In the genomic region with DNA sequence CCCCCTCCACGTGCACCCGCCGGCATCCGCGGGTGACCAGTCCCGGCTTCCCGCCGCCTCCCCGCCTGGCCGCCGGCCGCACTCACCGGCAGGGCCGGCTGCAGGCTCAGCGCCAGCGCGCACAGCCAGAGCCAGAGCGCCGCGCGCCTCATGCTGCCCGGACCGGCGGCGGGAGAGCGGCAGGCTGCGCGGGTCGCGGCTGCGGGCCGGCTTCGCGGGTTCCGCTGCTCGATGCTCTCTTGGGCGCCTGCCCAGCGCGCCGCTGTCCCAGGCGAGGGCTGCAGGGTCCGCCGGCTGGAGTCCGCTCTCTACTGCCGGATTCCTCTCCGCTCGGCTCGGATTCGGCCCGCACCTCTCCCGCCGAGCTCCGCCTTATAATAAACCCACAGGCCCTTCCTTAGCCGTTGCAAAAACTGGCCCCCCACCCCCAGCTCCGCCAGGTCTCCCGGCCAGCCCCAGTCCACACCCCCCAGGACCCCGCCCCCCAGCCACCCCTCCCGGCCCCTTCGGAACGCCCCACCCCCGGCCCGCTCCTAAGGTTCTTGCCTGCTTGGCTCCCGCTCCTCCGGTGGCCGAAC, we compare ENCODE assay signal across 8 cellular contexts. TPM values are rescaled to one million over a fixed set of nuclear protein-coding genes. Genes with fewer than 3 reads are reported as not detected.
DNase-seq lines count a peak whose midpoint lies in the region; ATAC-seq and TF ChIP-seq lines count a peak whose summit lies in the region.

SDC1 (minus strand) TSS at position 415 of the 578 bp plus-strand sequence; CDS start at position 152, 263 bp downstream.

- TF ChIP-seq EP300 in SK-N-SH (IDR thresholded peaks at IDR 0.05; ENCODE audit: borderline replicate concordance in 1 of 2, low read depth in 1 of 2, low read length in 1 of 2), result 0 out of 4 replicates have a peak, but pooled peaks of 1 of the 2 experiments have one; percentile 17

- peak within 1 kb of the TSS; percentile 67 to 99 for H3K27ac ChIP-seq in SK-N-SH (ENCODE audit: low read depth in 2 of 2, low read length in 1 of 2)

- peak; percentile 26 for ATAC-seq in GM18502 (IDR thresholded peaks at IDR 0.05; ENCODE audit: poor library complexity, unreplicated experiment)
- peak; percentile 26 for ATAC-seq in HG03520 (IDR thresholded peaks at IDR 0.05; ENCODE audit: unreplicated experiment)

- no peaks in the 10 kb centered on the region for H3K36me3 ChIP-seq in SK-N-SH (replicated peaks in 1 of 2; ENCODE audit: control insufficient read depth in 1 of 2, insufficient read depth in 2 of 2, low read length in 1 of 2)
- H3K36me3 ChIP-seq in mucosa of stomach (ENCODE audit: control insufficient read depth, insufficient read depth, low read length), result no peaks in the 10 kb centered on the region

- CTCF ChIA-PET in SK-N-SH (lab: Yijun Ruan, JAX), result interaction anchor here (0.6 to 10.4 kb wide), 59 partner anchors 10 to 378 kb away, joined by 3 to 215 read pairs (median 6); no protein-coding TSS in a partner anchor

- no peaks in the 10 kb centered on the region for H3K9me2 ChIP-seq in SK-N-SH

- no peaks in the 10 kb centered on the region for H3K9me3 ChIP-seq in SK-N-SH
- H3K9me3 ChIP-seq in mucosa of stomach (ENCODE audit: control insufficient read depth, low read length), result no peaks in the 10 kb centered on the region

- H3K4me2 ChIP-seq in SK-N-SH, result peak within 1 kb of the TSS; percentile 99

- DNase-seq in AG08395 (ENCODE audit: low spot score) (peak; percentile 57), SK-N-SH (peak; percentile 96), epithelial cell of proximal tubule (ENCODE audit: low read depth) (no peak), AML-193 (lab: John Stamatoyannopoulos, UW) (no peak), dedifferentiated amniotic fluid mesenchymal stem cell (ENCODE audit: extremely low spot score) (no peak)

- 2% methylated on average over 25 of the region's 65 CpGs for WGBS in SK-N-SH (ENCODE audit: low lambda C conversion rate)

- 0 out of 2 replicates have a peak, but pooled peaks have one; percentile 1 for TF ChIP-seq RAD21 in SK-N-SH (IDR thresholded peaks at IDR 0.05; ENCODE audit: low read length)

- H3K27me3 ChIP-seq in SK-N-SH (ENCODE audit: insufficient read depth), result no peaks in the 10 kb centered on the region
- no peaks in the 10 kb centered on the region for H3K27me3 ChIP-seq in mucosa of stomach (ENCODE audit: control insufficient read depth, insufficient read depth, low read length)

- peak within 1 kb of the TSS; percentile 91 for H2AFZ ChIP-seq in SK-N-SH (ENCODE audit: low read depth)

- H4K20me1 ChIP-seq in SK-N-SH (ENCODE audit: insufficient read depth), result no peaks in the 10 kb centered on the region

- peaks cover 24% of the 10 kb centered on the region for H3F3A ChIP-seq in SK-N-SH (replicated peaks; ENCODE audit: insufficient read depth)

- POLR2A ChIA-PET in SK-N-SH (lab: Yijun Ruan, JAX), result interaction anchor here (0.6 to 2.7 kb wide), 10 partner anchors 9 to 110 kb away, joined by 3 to 11 read pairs (median 4); no protein-coding TSS in a partner anchor

- TF ChIP-seq CTCF in SK-N-SH (IDR thresholded peaks at IDR 0.05) (no peak), epithelial cell of proximal tubule (conservative IDR thresholded peaks at IDR 0.05; ENCODE audit: low read depth, low read length) (no peak)

- H3K9ac ChIP-seq in SK-N-SH, result peak within 1 kb of the TSS; percentile 75
- peak within 1 kb of the TSS; percentile 92 for H3K9ac ChIP-seq in mucosa of stomach (ENCODE audit: low read length)

- peaks cover 30% of the 10 kb centered on the region; the same call in 1 of the 2 replicates for H3K79me2 ChIP-seq in SK-N-SH (ENCODE audit: insufficient read depth)

- peak within 1 kb of the TSS; percentile 68 to 77 for H3K4me3 ChIP-seq in SK-N-SH (ENCODE audit: low read depth in 2 of 2, low read length in 1 of 2)
- H3K4me3 ChIP-seq in epithelial cell of proximal tubule (ENCODE audit: low read depth, low read length), result peak within 1 kb of the TSS; percentile 90
- H3K4me3 ChIP-seq in mucosa of stomach (ENCODE audit: low read length), result peak within 1 kb of the TSS; percentile 63

- H3K4me1 ChIP-seq in SK-N-SH (ENCODE audit: control insufficient read depth in 1 of 2, insufficient read depth in 2 of 2, low read depth in 1 of 2, low read length in 1 of 2) (peaks cover 26 to 37% of the 10 kb centered on the region in 2 experiments), mucosa of stomach (ENCODE audit: control insufficient read depth, insufficient read depth, low read length) (peaks cover 46% of the 10 kb centered on the region)

TF ChIP-seq in SK-N-SH, 30 proteins besides CTCF, POLR2A, EP300 and RAD21 (continues in another document):
- TF ChIP-seq TAF1 (IDR thresholded peaks at IDR 0.05; ENCODE audit: borderline replicate concordance, low read depth, low read length) (peak; percentile 25; the same call in 1 of the 2 replicates), JUND (IDR thresholded peaks at IDR 0.05) (no peak), NRF1 (IDR thresholded peaks at IDR 0.05; ENCODE audit: low read depth, low read length) (no peak), FOSL2 (IDR thresholded peaks at IDR 0.05; ENCODE audit: borderline replicate concordance, low read depth) (no peak), MXI1 (IDR thresholded peaks at IDR 0.05; ENCODE audit: low read depth, low read length) (peak; percentile 70), MEF2A (IDR thresholded peaks at IDR 0.05; ENCODE audit: borderline replicate concordance, low read depth) (no peak), CHD2 (IDR thresholded peaks at IDR 0.05; ENCODE audit: low read length, partially characterized antibody) (no peak), FOXM1 (IDR thresholded peaks at IDR 0.05; ENCODE audit: low read depth) (no peak), GATA2 (CRISPR knock-in tag; IDR thresholded peaks at IDR 0.05) (no peak), RCOR1 (IDR thresholded peaks at IDR 0.05; ENCODE audit: low read length) (no peak; the same call in 1 of the 2 replicates), EZH2phosphoT487 (IDR thresholded peaks at IDR 0.05; ENCODE audit: borderline replicate concordance, low read depth) (no peak), ELF1 (IDR thresholded peaks at IDR 0.05) (no peak), GABPA (IDR thresholded peaks at IDR 0.05; ENCODE audit: low read depth) (no peak), TEAD4 (IDR thresholded peaks at IDR 0.05; ENCODE audit: borderline replicate concordance, insufficient read depth) (no peak), NFIC (IDR thresholded peaks at IDR 0.05; ENCODE audit: borderline replicate concordance) (no peak), POLR2AphosphoS5 (IDR thresholded peaks at IDR 0.05; ENCODE audit: low read depth, low read length) (0 out of 2 replicates have a peak, but pooled peaks have one; percentile 24)
- TF ChIP-seq, protein P1, sequence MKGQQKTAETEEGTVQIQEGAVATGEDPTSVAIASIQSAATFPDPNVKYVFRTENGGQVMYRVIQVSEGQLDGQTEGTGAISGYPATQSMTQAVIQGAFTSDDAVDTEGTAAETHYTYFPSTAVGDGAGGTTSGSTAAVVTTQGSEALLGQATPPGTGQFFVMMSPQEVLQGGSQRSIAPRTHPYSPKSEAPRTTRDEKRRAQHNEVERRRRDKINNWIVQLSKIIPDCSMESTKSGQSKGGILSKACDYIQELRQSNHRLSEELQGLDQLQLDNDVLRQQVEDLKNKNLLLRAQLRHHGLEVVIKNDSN (IDR thresholded peaks at IDR 0.05; ENCODE audit: borderline replicate concordance, low read depth), result peak; percentile 15; the same call in 1 of the 2 replicates
- TF ChIP-seq, protein P2, sequence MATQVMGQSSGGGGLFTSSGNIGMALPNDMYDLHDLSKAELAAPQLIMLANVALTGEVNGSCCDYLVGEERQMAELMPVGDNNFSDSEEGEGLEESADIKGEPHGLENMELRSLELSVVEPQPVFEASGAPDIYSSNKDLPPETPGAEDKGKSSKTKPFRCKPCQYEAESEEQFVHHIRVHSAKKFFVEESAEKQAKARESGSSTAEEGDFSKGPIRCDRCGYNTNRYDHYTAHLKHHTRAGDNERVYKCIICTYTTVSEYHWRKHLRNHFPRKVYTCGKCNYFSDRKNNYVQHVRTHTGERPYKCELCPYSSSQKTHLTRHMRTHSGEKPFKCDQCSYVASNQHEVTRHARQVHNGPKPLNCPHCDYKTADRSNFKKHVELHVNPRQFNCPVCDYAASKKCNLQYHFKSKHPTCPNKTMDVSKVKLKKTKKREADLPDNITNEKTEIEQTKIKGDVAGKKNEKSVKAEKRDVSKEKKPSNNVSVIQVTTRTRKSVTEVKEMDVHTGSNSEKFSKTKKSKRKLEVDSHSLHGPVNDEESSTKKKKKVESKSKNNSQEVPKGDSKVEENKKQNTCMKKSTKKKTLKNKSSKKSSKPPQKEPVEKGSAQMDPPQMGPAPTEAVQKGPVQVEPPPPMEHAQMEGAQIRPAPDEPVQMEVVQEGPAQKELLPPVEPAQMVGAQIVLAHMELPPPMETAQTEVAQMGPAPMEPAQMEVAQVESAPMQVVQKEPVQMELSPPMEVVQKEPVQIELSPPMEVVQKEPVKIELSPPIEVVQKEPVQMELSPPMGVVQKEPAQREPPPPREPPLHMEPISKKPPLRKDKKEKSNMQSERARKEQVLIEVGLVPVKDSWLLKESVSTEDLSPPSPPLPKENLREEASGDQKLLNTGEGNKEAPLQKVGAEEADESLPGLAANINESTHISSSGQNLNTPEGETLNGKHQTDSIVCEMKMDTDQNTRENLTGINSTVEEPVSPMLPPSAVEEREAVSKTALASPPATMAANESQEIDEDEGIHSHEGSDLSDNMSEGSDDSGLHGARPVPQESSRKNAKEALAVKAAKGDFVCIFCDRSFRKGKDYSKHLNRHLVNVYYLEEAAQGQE (IDR thresholded peaks at IDR 0.05; ENCODE audit: low read depth, low read length), result peak; percentile 32; the same call in 1 of the 2 replicates
- TF ChIP-seq, protein P3, sequence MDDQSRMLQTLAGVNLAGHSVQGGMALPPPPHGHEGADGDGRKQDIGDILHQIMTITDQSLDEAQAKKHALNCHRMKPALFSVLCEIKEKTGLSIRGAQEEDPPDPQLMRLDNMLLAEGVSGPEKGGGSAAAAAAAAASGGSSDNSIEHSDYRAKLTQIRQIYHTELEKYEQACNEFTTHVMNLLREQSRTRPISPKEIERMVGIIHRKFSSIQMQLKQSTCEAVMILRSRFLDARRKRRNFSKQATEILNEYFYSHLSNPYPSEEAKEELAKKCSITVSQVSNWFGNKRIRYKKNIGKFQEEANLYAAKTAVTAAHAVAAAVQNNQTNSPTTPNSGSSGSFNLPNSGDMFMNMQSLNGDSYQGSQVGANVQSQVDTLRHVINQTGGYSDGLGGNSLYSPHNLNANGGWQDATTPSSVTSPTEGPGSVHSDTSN (IDR thresholded peaks at IDR 0.05), result no peak
- TF ChIP-seq, protein P4, sequence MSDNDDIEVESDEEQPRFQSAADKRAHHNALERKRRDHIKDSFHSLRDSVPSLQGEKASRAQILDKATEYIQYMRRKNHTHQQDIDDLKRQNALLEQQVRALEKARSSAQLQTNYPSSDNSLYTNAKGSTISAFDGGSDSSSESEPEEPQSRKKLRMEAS (IDR thresholded peaks at IDR 0.05; ENCODE audit: low read depth), result peak; percentile 71; the same call in 1 of the 2 replicates

RNA-seq across cellular contexts. Expression of gene SDC1, which starts in this region (rescaled TPM):
- 105 and 122 TPM in 2 replicates for polyA plus RNA-seq in SK-N-SH (2012; rRNA removed)
- polyA plus RNA-seq in SK-N-SH (2012; cell fraction: cytosol; rRNA removed), result 63.4 and 86.1 TPM in 2 replicates
- 58.4 and 62.2 TPM in 2 replicates for polyA plus RNA-seq in SK-N-SH (2012; cell fraction: nucleus; rRNA removed)
- 115 and 134 TPM in 2 replicates for total RNA-seq in epithelial cell of proximal tubule

Comparison
In these comparisons a context has a peak if more than half of its experiments do, and no peak if none do; other contexts are left out.
1. DNase-seq: peak in AG08395 (single experiment) and SK-N-SH (single experiment); none in epithelial cell of proximal tubule (single experiment), AML-193 (0 of 2) and dedifferentiated amniotic fluid mesenchymal stem cell (single experiment).
2. Peak in every context shown above with its lines, with median percentiles within 50 percentile points of each other: H3K4me3 ChIP-seq.